Comparison of ENCODE assay signal across 17 cellular contexts in the genomic region with DNA sequence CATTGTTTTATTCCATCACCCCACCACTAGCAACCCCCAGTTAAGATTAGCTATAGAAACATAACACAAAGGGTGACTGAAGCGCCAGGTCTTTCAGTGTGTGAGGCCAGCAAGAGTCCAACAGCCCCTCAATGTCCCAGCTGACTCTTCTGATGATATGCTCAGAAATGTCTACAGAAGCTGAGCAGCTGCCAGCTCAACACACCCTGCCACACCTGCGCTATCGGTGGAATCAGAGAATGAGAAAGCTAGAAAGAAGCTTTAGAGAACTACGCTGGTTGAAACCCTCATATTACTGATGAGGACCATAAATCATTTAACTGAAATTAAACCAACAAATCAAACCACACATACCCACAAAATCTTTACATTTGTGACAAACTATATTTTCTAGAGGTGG.
DNase-seq lines count a peak whose midpoint lies in the region; ATAC-seq and TF ChIP-seq lines count a peak whose summit lies in the region.
"Had no signal": no experiment of that assay in that cellular context is flagged by ENCODE, and none has a peak within 500 bp of the region (broad histone marks: within the 10 kb centered on the region; RNA-seq: fewer than 3 reads in every experiment).

No MANE protein-coding gene starts in this region.

- DNase-seq in CD4-positive, CD25-positive, alpha-beta regulatory T cell = no peak
- no peak for DNase-seq in OCI-LY7 (ENCODE audit: low spot score)
- no peak for DNase-seq in naive thymus-derived CD4-positive, alpha-beta T cell
- no peak for DNase-seq in progenitor cell of endocrine pancreas (ENCODE audit: low spot score, unreplicated experiment)
- no peak for DNase-seq in germinal center (ENCODE audit: low spot score)
- no peak for DNase-seq in activated T-cell treated with anti-CD3 and anti-CD28 coated beads, Interleukin-2, amount 50 U/mL, for 24 hours
- DNase-seq in lower leg skin (ENCODE audit: low spot score in 2 of 2) = no peak
- DNase-seq: Caco-2; CD8-positive, alpha-beta memory T cell; DND-41; GDM1; HCEC 1CT; HFFc6; IMR-90 had no signal

- CTCF ChIA-PET in OCI-LY7 (lab: Charles Lee; ENCODE audit: unreplicated experiment) = no interaction called here
- CTCF ChIA-PET in naive thymus-derived CD4-positive, alpha-beta T cell (lab: Charles Lee) = interaction anchor here (0.7 to 1.0 kb wide), 2 partner anchors 9 to 11 kb away, joined by 3 to 4 read pairs; no protein-coding TSS in a partner anchor

- no peak overlapping the region for H3K4me3 ChIP-seq in CD4-positive, CD25-positive, alpha-beta regulatory T cell (ENCODE audit: low read depth, low read length)
- H3K4me3 ChIP-seq in OCI-LY7 (ENCODE audit: low read depth, low read length, poor library complexity, severe bottlenecking) (no peak overlapping the region), lower leg skin (ENCODE audit: low read depth, poor library complexity, severe bottlenecking) (no peak overlapping the region)
- H3K4me3 ChIP-seq in naive thymus-derived CD4-positive, alpha-beta T cell (ENCODE audit: low read length) = no peak overlapping the region

- peaks cover 27 to 47% (median 37%) of the 10 kb centered on the region in 4 donors for H3K4me1 Mint-ChIP-seq in CD4-positive, CD25-positive, alpha-beta regulatory T cell
- peaks cover 42 to 72% (median 44%) of the 10 kb centered on the region in 7 donors for H3K4me1 Mint-ChIP-seq in naive thymus-derived CD4-positive, alpha-beta T cell
- H3K4me1 Mint-ChIP-seq in progenitor cell of endocrine pancreas (ENCODE audit: low read depth) = peaks cover 24% of the 10 kb centered on the region
- peaks cover 40% of the 10 kb centered on the region for H3K4me1 Mint-ChIP-seq in activated T-cell treated with anti-CD3 and anti-CD28 coated beads, Interleukin-2, amount 50 U/mL, for 24 hours (ENCODE audit: low read depth)

- WGBS in lower leg skin, 2 donors = 73 to 77% methylated on average over 4 of the region's 4 CpGs

- peak overlapping the region; percentile 8; the same call in 1 of the 2 replicates for H3K4me2 ChIP-seq in OCI-LY7 (ENCODE audit: low read length)

- H3K27ac ChIP-seq in CD4-positive, CD25-positive, alpha-beta regulatory T cell (ENCODE audit: insufficient read depth, low read length, poor library complexity, severe bottlenecking) = no peak overlapping the region
- peak overlapping the region; percentile 67 for H3K27ac ChIP-seq in OCI-LY7 (ENCODE audit: low read depth, low read length, poor library complexity, severe bottlenecking)
- H3K27ac ChIP-seq in naive thymus-derived CD4-positive, alpha-beta T cell (ENCODE audit: low read depth, low read length) = no peak overlapping the region
- H3K27ac ChIP-seq: 22Rv1 had no signal

- H3K27me3 ChIP-seq in CD4-positive, CD25-positive, alpha-beta regulatory T cell (ENCODE audit: control insufficient read depth, insufficient read depth, low read length) = no peaks in the 10 kb centered on the region
- no peaks in the 10 kb centered on the region for H3K27me3 ChIP-seq in naive thymus-derived CD4-positive, alpha-beta T cell (ENCODE audit: control insufficient read depth in 2 of 2, insufficient read depth in 2 of 2, low read length in 2 of 2)

- TF ChIP-seq POLR2A in lower leg skin (IDR thresholded peaks at IDR 0.05) = no peak

- no peaks in the 10 kb centered on the region for H4K20me1 ChIP-seq in OCI-LY7 (ENCODE audit: insufficient read depth, low read length)

- peaks cover 71% of the 10 kb centered on the region; the same call in 1 of the 2 replicates for H3K79me2 ChIP-seq in OCI-LY7 (ENCODE audit: insufficient read depth, low read depth, low read length)

- peaks cover 14% of the 10 kb centered on the region for H3K4me1 ChIP-seq in CD4-positive, CD25-positive, alpha-beta regulatory T cell (ENCODE audit: control insufficient read depth, insufficient read depth, low read length, poor library complexity, severe bottlenecking)
- peaks cover 91% of the 10 kb centered on the region for H3K4me1 ChIP-seq in OCI-LY7 (ENCODE audit: insufficient read depth, low read length, poor library complexity, severe bottlenecking)
- H3K4me1 ChIP-seq in naive thymus-derived CD4-positive, alpha-beta T cell (ENCODE audit: control insufficient read depth in 2 of 2, insufficient read depth in 2 of 2, low read length in 2 of 2) = peaks cover 17 to 25% of the 10 kb centered on the region in 2 donors
- H3K4me1 ChIP-seq: Caco-2 had no signal

- no peaks in the 10 kb centered on the region for H3K9me3 ChIP-seq in CD4-positive, CD25-positive, alpha-beta regulatory T cell (ENCODE audit: control insufficient read depth in 2 of 2, low read length in 2 of 2)
- H3K9me3 ChIP-seq in OCI-LY7 (ENCODE audit: low read length) = no peaks in the 10 kb centered on the region
- H3K9me3 ChIP-seq in naive thymus-derived CD4-positive, alpha-beta T cell (ENCODE audit: control insufficient read depth in 2 of 3, low read length in 3 of 3) = no peaks in the 10 kb centered on the region
- H3K9me3 ChIP-seq: Caco-2 had no signal

- intact Hi-C loops in OCI-LY7 (cut with micrococcal nuclease; ENCODE audit: unreplicated experiment) (no loop called here), lower leg skin (cut with DNase I; ENCODE audit: low total_unique reads) (no loop called here)
- intact Hi-C loops in naive thymus-derived CD4-positive, alpha-beta T cell (cut with micrococcal nuclease) = loop anchor here in 1 of 2 donors (5.0 kb wide), 2 partner anchors 37 to 52 kb away; no protein-coding TSS in a partner anchor

- ATAC-seq in CD4-positive, CD25-positive, alpha-beta regulatory T cell (ENCODE audit: low read depth in 2 of 2) = no peak
- ATAC-seq in naive thymus-derived CD4-positive, alpha-beta T cell = no peak
- ATAC-seq in HG03432 (IDR thresholded peaks at IDR 0.05; ENCODE audit: unreplicated experiment) = no peak

- H3K4me3 Mint-ChIP-seq in CD4-positive, CD25-positive, alpha-beta regulatory T cell = no peak overlapping the region
- no peak overlapping the region for H3K4me3 Mint-ChIP-seq in naive thymus-derived CD4-positive, alpha-beta T cell
- H3K4me3 Mint-ChIP-seq in progenitor cell of endocrine pancreas (ENCODE audit: low read depth) = no peak overlapping the region
- H3K4me3 Mint-ChIP-seq in activated T-cell treated with anti-CD3 and anti-CD28 coated beads, Interleukin-2, amount 50 U/mL, for 24 hours = no peak overlapping the region
- H3K4me3 Mint-ChIP-seq: CD14-positive monocyte; CD8-positive, alpha-beta memory T cell; HFFc6 had no signal

- peaks cover 9% of the 10 kb centered on the region for H3K36me3 Mint-ChIP-seq in CD4-positive, CD25-positive, alpha-beta regulatory T cell
- H3K36me3 Mint-ChIP-seq in naive thymus-derived CD4-positive, alpha-beta T cell = peaks cover 2 to 15% (median 3%) of the 10 kb centered on the region in 5 donors
- peaks cover 4% of the 10 kb centered on the region for H3K36me3 Mint-ChIP-seq in progenitor cell of endocrine pancreas (ENCODE audit: insufficient read depth)
- no peaks in the 10 kb centered on the region for H3K36me3 Mint-ChIP-seq in activated T-cell treated with anti-CD3 and anti-CD28 coated beads, Interleukin-2, amount 50 U/mL, for 24 hours (ENCODE audit: low read depth)

- H2AFZ ChIP-seq in OCI-LY7 (ENCODE audit: low read length) = no peak overlapping the region

- H3K27ac Mint-ChIP-seq in CD4-positive, CD25-positive, alpha-beta regulatory T cell = peak overlapping the region in 2 of 3 donors; percentile 17 to 34
- H3K27ac Mint-ChIP-seq in naive thymus-derived CD4-positive, alpha-beta T cell = peak overlapping the region in 5 of 9 donors; percentile 12 to 63 (median 15)
- H3K27ac Mint-ChIP-seq in progenitor cell of endocrine pancreas = peak overlapping the region; percentile 69
- no peak overlapping the region for H3K27ac Mint-ChIP-seq in activated T-cell treated with anti-CD3 and anti-CD28 coated beads, Interleukin-2, amount 50 U/mL, for 24 hours
- H3K27ac Mint-ChIP-seq: HFFc6 had no signal

- no TSS peak for BruUV-seq in OCI-LY7 (replicated peaks; lab: Mats Ljungman, UMichigan)

- no peaks in the 10 kb centered on the region for H3K27me3 Mint-ChIP-seq in CD4-positive, CD25-positive, alpha-beta regulatory T cell
- H3K27me3 Mint-ChIP-seq in naive thymus-derived CD4-positive, alpha-beta T cell = no peaks in the 10 kb centered on the region
- H3K27me3 Mint-ChIP-seq in progenitor cell of endocrine pancreas = no peaks in the 10 kb centered on the region
- no peaks in the 10 kb centered on the region for H3K27me3 Mint-ChIP-seq in activated T-cell treated with anti-CD3 and anti-CD28 coated beads, Interleukin-2, amount 50 U/mL, for 24 hours
- H3K27me3 Mint-ChIP-seq: CD8-positive, alpha-beta memory T cell had no signal

- no peaks in the 10 kb centered on the region for H3K36me3 ChIP-seq in CD4-positive, CD25-positive, alpha-beta regulatory T cell (ENCODE audit: control insufficient read depth, insufficient read depth, low read length)
- H3K36me3 ChIP-seq in OCI-LY7 (ENCODE audit: insufficient read depth, low read length) = peaks cover 12% of the 10 kb centered on the region; the same call in 1 of the 2 replicates
- H3K36me3 ChIP-seq in naive thymus-derived CD4-positive, alpha-beta T cell (ENCODE audit: control insufficient read depth in 2 of 3, insufficient read depth in 3 of 3, low read length in 3 of 3) = no peaks in the 10 kb centered on the region

- H3K9me3 Mint-ChIP-seq in CD4-positive, CD25-positive, alpha-beta regulatory T cell = no peaks in the 10 kb centered on the region
- H3K9me3 Mint-ChIP-seq in naive thymus-derived CD4-positive, alpha-beta T cell = no peaks in the 10 kb centered on the region
- H3K9me3 Mint-ChIP-seq in progenitor cell of endocrine pancreas (ENCODE audit: low read depth) = no peaks in the 10 kb centered on the region
- no peaks in the 10 kb centered on the region for H3K9me3 Mint-ChIP-seq in activated T-cell treated with anti-CD3 and anti-CD28 coated beads, Interleukin-2, amount 50 U/mL, for 24 hours
- H3K9me3 Mint-ChIP-seq: CD8-positive, alpha-beta memory T cell; HFFc6 had no signal

- TF ChIP-seq CTCF in OCI-LY7 (conservative IDR thresholded peaks at IDR 0.05; ENCODE audit: low read length) = no peak
- TF ChIP-seq CTCF in progenitor cell of endocrine pancreas (IDR thresholded peaks at IDR 0.05; ENCODE audit: unreplicated experiment) = no peak
- no peak for TF ChIP-seq CTCF in lower leg skin (IDR thresholded peaks at IDR 0.05)

- no peaks in the 10 kb centered on the region for H3K9me2 ChIP-seq in OCI-LY7 (ENCODE audit: insufficient read depth, low read length)

- POLR2A ChIA-PET in OCI-LY7 (lab: Charles Lee) = interaction anchor here (0.8 to 1.2 kb wide), 3 partner anchors 37 to 43 kb away, joined by 3 read pairs; no protein-coding TSS in a partner anchor
- POLR2A ChIA-PET in naive thymus-derived CD4-positive, alpha-beta T cell (lab: Charles Lee) = interaction anchor here (0.6 to 2.0 kb wide), 3 partner anchors 10 to 75 kb away, joined by 3 to 6 read pairs (median 4); no protein-coding TSS in a partner anchor
